In genomic region chr10:88651131-88651541, GRCh38 we compare ENCODE assay signal across 17 cellular contexts. TPM values are rescaled to one million over a fixed set of nuclear protein-coding genes. Genes with fewer than 3 reads are reported as not detected.
A peak's percentile ranks its signal among the peaks of the same experiment; 100 is the strongest.
DNase-seq lines count a peak whose midpoint lies in the region; ATAC-seq, FAIRE-seq and TF ChIP-seq lines count a peak whose summit lies in the region.
"Had no signal": no experiment of that assay in that cellular context is flagged by ENCODE, and none has a peak within 500 bp of the region (broad histone marks: within the 10 kb centered on the region; RNA-seq: fewer than 3 reads in every experiment).

No MANE protein-coding gene starts in this region.

- no peak for TF ChIP-seq POLR2A in H54 (IDR thresholded peaks at IDR 0.05; ENCODE audit: low read depth, low read length)

- no peaks in the 10 kb centered on the region for H3K9me3 ChIP-seq in skeletal muscle satellite cell (replicated peaks; ENCODE audit: low read length)
- H3K9me3 ChIP-seq: colonic mucosa had no signal

- peak; percentile 99 for FAIRE-seq in H54 (lab: Jason Lieb, UNC)

- ATAC-seq in GM18873 (IDR thresholded peaks at IDR 0.05; ENCODE audit: low FRiP score, unreplicated experiment): no peak

- no peak overlapping the region for H3K4me3 Mint-ChIP-seq in activated naive CD4-positive, alpha-beta T cell treated with anti-CD3 and anti-CD28 coated beads for 36 hours

- peak overlapping the region; percentile 49 for H3K4me2 ChIP-seq in skeletal muscle satellite cell (ENCODE audit: low read length)
- H3K4me2 ChIP-seq: KMS-11 had no signal

- TF ChIP-seq CTCF in fibroblast of the aortic adventitia (IDR thresholded peaks at IDR 0.05; ENCODE audit: insufficient read depth, low read length): no peak

- no peaks in the 10 kb centered on the region for H3K9me3 Mint-ChIP-seq in activated naive CD4-positive, alpha-beta T cell treated with anti-CD3 and anti-CD28 coated beads for 36 hours

- intact Hi-C loops in activated naive CD4-positive, alpha-beta T cell treated with anti-CD3 and anti-CD28 coated beads for 36 hours (cut with micrococcal nuclease): no loop called here

- H3K36me3 ChIP-seq in skeletal muscle satellite cell (ENCODE audit: insufficient read depth, low read length): no peaks in the 10 kb centered on the region
- H3K36me3 ChIP-seq: colonic mucosa had no signal

- H3K4me1 ChIP-seq in skeletal muscle satellite cell (ENCODE audit: control insufficient read depth, insufficient read depth, low read length): peaks cover 30% of the 10 kb centered on the region
- H3K4me1 ChIP-seq: colonic mucosa had no signal

- peaks cover 2% of the 10 kb centered on the region for H3K4me1 Mint-ChIP-seq in activated naive CD4-positive, alpha-beta T cell treated with anti-CD3 and anti-CD28 coated beads for 36 hours (ENCODE audit: low read depth)

- no peaks in the 10 kb centered on the region for H3K27me3 ChIP-seq in skeletal muscle satellite cell (ENCODE audit: control insufficient read depth, insufficient read depth, low read length)
- H3K27me3 ChIP-seq: colonic mucosa had no signal

- no peak overlapping the region for H3K27ac Mint-ChIP-seq in activated naive CD4-positive, alpha-beta T cell treated with anti-CD3 and anti-CD28 coated beads for 36 hours

- no peak overlapping the region for H3K4me3 ChIP-seq in fibroblast of the aortic adventitia (ENCODE audit: low read depth, low read length)
- H3K4me3 ChIP-seq in skeletal muscle satellite cell (ENCODE audit: low read length): no peak overlapping the region
- H3K4me3 ChIP-seq: colonic mucosa, skin epidermis had no signal

- no peaks in the 10 kb centered on the region for H3K36me3 Mint-ChIP-seq in activated naive CD4-positive, alpha-beta T cell treated with anti-CD3 and anti-CD28 coated beads for 36 hours (ENCODE audit: low read depth)

- H3K27me3 Mint-ChIP-seq in activated naive CD4-positive, alpha-beta T cell treated with anti-CD3 and anti-CD28 coated beads for 36 hours (ENCODE audit: low read depth): peaks cover 14% of the 10 kb centered on the region

- CTCF ChIA-PET in activated naive CD4-positive, alpha-beta T cell treated with anti-CD3 and anti-CD28 coated beads for 36 hours (lab: Charles Lee): no interaction called here

- peak; percentile 30 for DNase-seq in H54 (ENCODE audit: insufficient read length, low spot score)
- peak; percentile 10 for DNase-seq in T1000 (lab: John Stamatoyannopoulos, UW)
- DNase-seq in fibroblast of the aortic adventitia (ENCODE audit: low read depth): peak; percentile 97
- DNase-seq in activated effector memory CD4-positive, alpha-beta T cell treated with anti-CD3 and anti-CD28 coated beads, Interleukin-2, amount 50 U/mL, for 16 hours: no peak
- DNase-seq in anterior cingulate cortex (lab: John Stamatoyannopoulos, UW): no peak
- no peak for DNase-seq in activated naive CD4-positive, alpha-beta T cell treated with anti-CD3 and anti-CD28 coated beads for 36 hours
- DNase-seq: activated CD4-positive, CD25-positive, alpha-beta regulatory T cell; colonic mucosa; DMS79 treated with DMSO at 0.1 percent for 48 hours; hippocampal formation; NCI-H345; SHP77 had no signal

- H3K9ac ChIP-seq in skeletal muscle satellite cell (ENCODE audit: low read depth, low read length): peak overlapping the region; percentile 26
- H3K9ac ChIP-seq: KMS-11 had no signal

RNA-seq across cellular contexts. Expression of gene LIPF, which starts 13.1 kb away (rescaled TPM):
- not detected in 2 replicates for total RNA-seq in fibroblast of the aortic adventitia (ENCODE audit: low replicate concordance)
- not detected in 2 replicates for total RNA-seq in skeletal muscle satellite cell (2012; rRNA removed)
- not detected for total RNA-seq in activated naive CD4-positive, alpha-beta T cell treated with anti-CD3 and anti-CD28 coated beads for 36 hours
- total RNA-seq: colonic mucosa, mucosa of gallbladder had no signal

RNA-seq across cellular contexts. Expression of gene LIPK, which starts 54.9 kb away (rescaled TPM):
- total RNA-seq in fibroblast of the aortic adventitia (ENCODE audit: low replicate concordance): not detected in 2 replicates
- total RNA-seq in skeletal muscle satellite cell (2012; rRNA removed): not detected in 2 replicates
- total RNA-seq in activated naive CD4-positive, alpha-beta T cell treated with anti-CD3 and anti-CD28 coated beads for 36 hours: not detected
- total RNA-seq: colonic mucosa, mucosa of gallbladder had no signal

Comparison
In these comparisons a context has a peak if more than half of its experiments do, and no peak if none do; other contexts are left out.
1. DNase-seq: peak in H54 (single experiment), T1000 (single experiment) and fibroblast of the aortic adventitia (single experiment); none in activated effector memory CD4-positive, alpha-beta T cell treated with anti-CD3 and anti-CD28 coated beads, Interleukin-2, amount 50 U/mL, for 16 hours (single experiment), anterior cingulate cortex (0 of 58) and activated naive CD4-positive, alpha-beta T cell treated with anti-CD3 and anti-CD28 coated beads for 36 hours (single experiment).